16 cellular contexts compared by ENCODE assay signal in genomic region chr11:9862981-9863380, GRCh38.
A peak's percentile ranks its signal among the peaks of the same experiment; 100 is the strongest.
DNase-seq lines count a peak whose midpoint lies in the region; ATAC-seq, FAIRE-seq and TF ChIP-seq lines count a peak whose summit lies in the region.
"Had no signal": no experiment of that assay in that cellular context is flagged by ENCODE, and none has a peak within 500 bp of the region (broad histone marks: within the 10 kb centered on the region; RNA-seq: fewer than 3 reads in every experiment).

No MANE protein-coding gene starts in this region.

- H3K36me3 ChIP-seq in H1 (ENCODE audit: control insufficient read depth in 2 of 4, insufficient read depth in 4 of 4, low read length in 3 of 4) (no peaks in the 10 kb centered on the region), BE2C (no peaks in the 10 kb centered on the region)
- H3K36me3 ChIP-seq: upper lobe of right lung had no signal

- no peak overlapping the region for H4K5ac ChIP-seq in H1 (ENCODE audit: insufficient read length, low read depth, low read length)

- H3K4ac ChIP-seq in H1 (replicated peaks; ENCODE audit: insufficient read length, low read depth, low read length), result no peak overlapping the region

- no peak overlapping the region for H4K8ac ChIP-seq in H1 (ENCODE audit: extremely low read depth, insufficient read depth, low read length)

- H3K4me2 ChIP-seq in H1 (ENCODE audit: insufficient read depth in 1 of 2, low read depth in 2 of 2, low read length in 2 of 2), result no peak overlapping the region; a peak in 1 of 4 replicates

- H3K4me1 Mint-ChIP-seq in osteocyte (ENCODE audit: unreplicated experiment), result peaks cover 50% of the 10 kb centered on the region
- peaks cover 10% of the 10 kb centered on the region for H3K4me1 Mint-ChIP-seq in CD4-positive, alpha-beta T cell (ENCODE audit: low read depth)
- peaks cover 4 to 7% of the 10 kb centered on the region in 2 donors for H3K4me1 Mint-ChIP-seq in natural killer cell treated with Interleukin-12 subunit alpha and Interleukin-12 subunit beta and Interleukin-15 and Interleukin-18, amount 100 ng/mL, for 72 hours (ENCODE audit: low read depth in 2 of 2)

- H2BK120ac ChIP-seq in H1 (replicated peaks; ENCODE audit: low read depth, low read length), result no peak overlapping the region

- TF ChIP-seq RAD21 in H1 (IDR thresholded peaks at IDR 0.05 in 1 of 2, conservative IDR thresholded peaks at IDR 0.05 in 1 of 2; ENCODE audit: low read depth in 2 of 2, low read length in 2 of 2), result no peak

- 47% methylated on average over 2 of the region's 2 CpGs; no CpG with 5 or more reads in 1 of the 2 experiments for WGBS in H1 (ENCODE audit: extremely low coverage in 1 of 2, insufficient coverage in 1 of 2, insufficient read length in 1 of 2, insufficient replicate concordance in 2 of 2, low coverage in 1 of 2, low lambda C conversion rate in 2 of 2, missing lambda C conversion rate in 1 of 2), 2 experiments

- H4K91ac ChIP-seq in H1 (replicated peaks; ENCODE audit: insufficient read length, low read length), result no peak overlapping the region

- no peaks in the 10 kb centered on the region for H3K79me1 ChIP-seq in H1 (ENCODE audit: low read depth, low read length)

- H3K9ac ChIP-seq in H1 (replicated peaks in 1 of 4; ENCODE audit: extremely low read depth in 1 of 4, low read depth in 3 of 4, low read length in 3 of 4), result no peak overlapping the region

- H3K4me1 ChIP-seq in H1 (replicated peaks in 1 of 4; ENCODE audit: control insufficient read depth in 3 of 4, insufficient read depth in 4 of 4, low read length in 3 of 4) (peaks cover 3 to 19% (median 13%) of the 10 kb centered on the region in 4 experiments; a peak in 5 of 7 replicates), BE2C (no peaks in the 10 kb centered on the region)

- no peak overlapping the region for H2BK20ac ChIP-seq in H1 (ENCODE audit: low read length)

- no peak overlapping the region for H3K14ac ChIP-seq in H1 (ENCODE audit: insufficient read length)

- FAIRE-seq in H54 (lab: Jason Lieb, UNC), result peak; percentile 94
- no peak for FAIRE-seq in H1 (lab: Jason Lieb, UNC)
- FAIRE-seq: GM19239 had no signal

- TF ChIP-seq POLR2A in H54 (IDR thresholded peaks at IDR 0.05; ENCODE audit: low read depth, low read length) (no peak), H1 (IDR thresholded peaks at IDR 0.05; ENCODE audit: control extremely low read depth in 1 of 2, low read depth in 2 of 2, low read length in 2 of 2) (no peak)

- H2BK12ac ChIP-seq in H1 (ENCODE audit: low read depth, low read length), result no peak overlapping the region

- H3K4me3 ChIP-seq in H1 (ENCODE audit: extremely low read depth in 1 of 4, insufficient read depth in 2 of 4, low read depth in 3 of 4, low read length in 4 of 4) (no peak overlapping the region; a peak in 1 of 8 replicates), BE2C (ENCODE audit: low read depth, low read length) (no peak overlapping the region)
- H3K4me3 ChIP-seq: upper lobe of right lung had no signal

- no peaks in the 10 kb centered on the region for H4K20me1 ChIP-seq in H1 (replicated peaks in 1 of 2; ENCODE audit: control insufficient read depth in 1 of 2, insufficient read depth in 2 of 2, low read length in 2 of 2)

- no peak overlapping the region for H3K56ac ChIP-seq in H1 (replicated peaks; ENCODE audit: insufficient read length, low read depth, low read length)

- H3K27ac Mint-ChIP-seq in osteocyte (ENCODE audit: unreplicated experiment), result peak overlapping the region; percentile 82
- H3K27ac Mint-ChIP-seq in CD4-positive, alpha-beta T cell, result no peak overlapping the region
- H3K27ac Mint-ChIP-seq in natural killer cell treated with Interleukin-12 subunit alpha and Interleukin-12 subunit beta and Interleukin-15 and Interleukin-18, amount 100 ng/mL, for 72 hours, result no peak overlapping the region
- H3K27ac Mint-ChIP-seq: activated T-helper 1 cell treated with anti-CD3 and anti-CD28 coated beads, Interleukin-12 subunit alpha, Interleukin-12 subunit beta, Interleukin-2, Interleukin-4 antibody, amounts not matched to agents 30 ng/mL and 10 ng/mL and 1 ng/mL, durations not matched to agents 14 hours and 24 hours and 36 hours; dendritic cell treated with granulocyte-macrophage colony-stimulating factor and Interleukin-4, amounts not matched to agents 40 ng/mL and 50 ng/mL, for 4 days had no signal

- H2BK5ac ChIP-seq in H1 (ENCODE audit: low read depth, low read length), result no peak overlapping the region; the same call in 1 of the 2 replicates

- no peak for TF ChIP-seq EP300 in H1 (IDR thresholded peaks at IDR 0.05; ENCODE audit: borderline replicate concordance in 1 of 2, low read depth in 2 of 2, low read length in 2 of 2)

- intact Hi-C loops in CD4-positive, alpha-beta T cell (cut with DNase I, micrococcal nuclease), result loop anchor here (1.0 to 5.0 kb wide), 4 partner anchors 444 to 460 kb away; partner anchors contain the start of gene ADM (in 1 of the 2)

- peaks cover 11% of the 10 kb centered on the region for H3K36me3 Mint-ChIP-seq in osteocyte (ENCODE audit: unreplicated experiment)
- H3K36me3 Mint-ChIP-seq in CD4-positive, alpha-beta T cell (ENCODE audit: low read depth), result peaks cover 10% of the 10 kb centered on the region
- no peaks in the 10 kb centered on the region for H3K36me3 Mint-ChIP-seq in natural killer cell treated with Interleukin-12 subunit alpha and Interleukin-12 subunit beta and Interleukin-15 and Interleukin-18, amount 100 ng/mL, for 72 hours

- POLR2A ChIA-PET in H1 (lab: Charles Lee; ENCODE audit: partially characterized antibody), result interaction anchor here (0.7 to 1.0 kb wide), 3 partner anchors 23 to 664 kb away, joined by 4 read pairs; no protein-coding TSS in a partner anchor
- POLR2A ChIA-PET in CD4-positive, alpha-beta T cell (lab: Charles Lee), result interaction anchor here (0.6 kb wide), 1 partner anchor 1411 kb away, joined by 3 read pairs; no protein-coding TSS in a partner anchor

- no peak for ATAC-seq in CD4-positive, alpha-beta T cell (ENCODE audit: poor library complexity)
- ATAC-seq in natural killer cell treated with Interleukin-12 subunit alpha and Interleukin-12 subunit beta and Interleukin-15 and Interleukin-18, amount 100 ng/mL, for 72 hours, result no peak
- no peak for ATAC-seq in GM18858 (IDR thresholded peaks at IDR 0.05; ENCODE audit: unreplicated experiment)
- ATAC-seq: stimulated activated memory B cell treated with anti-CD40 and anti-IgM and Interleukin-4, amounts not matched to agents 10 μg/mL and 1 μg/mL and 100 μg/mL, for 72 hours; upper lobe of right lung had no signal

- no peaks in the 10 kb centered on the region for H3K27me3 ChIP-seq in H1 (replicated peaks in 1 of 4; ENCODE audit: control insufficient read depth in 3 of 4, extremely low read depth in 1 of 4, insufficient read depth in 3 of 4, low read length in 3 of 4)
- H3K27me3 ChIP-seq in CD4-positive, alpha-beta T cell (ENCODE audit: control insufficient read depth, insufficient read depth, low read length), result no peaks in the 10 kb centered on the region
- H3K27me3 ChIP-seq in BE2C, result no peaks in the 10 kb centered on the region
- H3K27me3 ChIP-seq: upper lobe of right lung had no signal

- no peak overlapping the region for H3K4me3 Mint-ChIP-seq in osteocyte (ENCODE audit: unreplicated experiment)
- no peak overlapping the region for H3K4me3 Mint-ChIP-seq in CD4-positive, alpha-beta T cell
- H3K4me3 Mint-ChIP-seq in natural killer cell treated with Interleukin-12 subunit alpha and Interleukin-12 subunit beta and Interleukin-15 and Interleukin-18, amount 100 ng/mL, for 72 hours, result no peak overlapping the region
- H3K4me3 Mint-ChIP-seq: activated T-helper 1 cell treated with anti-CD3 and anti-CD28 coated beads, Interleukin-12 subunit alpha, Interleukin-12 subunit beta, Interleukin-2, Interleukin-4 antibody, amounts not matched to agents 30 ng/mL and 10 ng/mL and 1 ng/mL, durations not matched to agents 14 hours and 24 hours and 36 hours; dendritic cell treated with granulocyte-macrophage colony-stimulating factor and Interleukin-4, amounts not matched to agents 40 ng/mL and 50 ng/mL, for 4 days; stimulated activated memory B cell treated with anti-CD40 and anti-IgM and Interleukin-4, amounts not matched to agents 10 μg/mL and 1 μg/mL and 100 μg/mL, for 72 hours had no signal

- no peak overlapping the region for H2BK15ac ChIP-seq in H1 (ENCODE audit: low read length)

- peaks cover 15% of the 10 kb centered on the region for H3K9me3 Mint-ChIP-seq in osteocyte (ENCODE audit: unreplicated experiment)
- no peaks in the 10 kb centered on the region for H3K9me3 Mint-ChIP-seq in CD4-positive, alpha-beta T cell
- no peaks in the 10 kb centered on the region for H3K9me3 Mint-ChIP-seq in natural killer cell treated with Interleukin-12 subunit alpha and Interleukin-12 subunit beta and Interleukin-15 and Interleukin-18, amount 100 ng/mL, for 72 hours
- H3K9me3 Mint-ChIP-seq: activated T-helper 1 cell treated with anti-CD3 and anti-CD28 coated beads, Interleukin-12 subunit alpha, Interleukin-12 subunit beta, Interleukin-2, Interleukin-4 antibody, amounts not matched to agents 30 ng/mL and 10 ng/mL and 1 ng/mL, durations not matched to agents 14 hours and 24 hours and 36 hours; dendritic cell treated with granulocyte-macrophage colony-stimulating factor and Interleukin-4, amounts not matched to agents 40 ng/mL and 50 ng/mL, for 4 days; stimulated activated memory B cell treated with anti-CD40 and anti-IgM and Interleukin-4, amounts not matched to agents 10 μg/mL and 1 μg/mL and 100 μg/mL, for 72 hours had no signal

- no peak overlapping the region for H3K23ac ChIP-seq in H1 (ENCODE audit: insufficient read length)

- CTCF ChIA-PET in H1 (lab: Charles Lee; ENCODE audit: partially characterized antibody), result interaction anchor here (0.7 to 2.0 kb wide), 15 partner anchors 12 to 503 kb away, joined by 3 to 23 read pairs (median 3); no protein-coding TSS in a partner anchor
- CTCF ChIA-PET in CD4-positive, alpha-beta T cell (lab: Charles Lee), result interaction anchor here (0.5 to 1.1 kb wide), 3 partner anchors 8 to 445 kb away, joined by 3 read pairs; no protein-coding TSS in a partner anchor

- no peaks in the 10 kb centered on the region for H3K79me2 ChIP-seq in H1 (ENCODE audit: control insufficient read depth in 1 of 2, insufficient read depth in 2 of 2, low read length in 2 of 2)

- no peak overlapping the region for H2AK5ac ChIP-seq in H1 (ENCODE audit: low read depth, low read length)

- H3K23me2 ChIP-seq in H1 (ENCODE audit: low read depth, low read length), result no peaks in the 10 kb centered on the region; the same call in 1 of the 2 replicates

- no peak for TF ChIP-seq CTCF in H1 (IDR thresholded peaks at IDR 0.05; ENCODE audit: control extremely low read depth in 1 of 3, insufficient read depth in 1 of 3, low read depth in 1 of 3, low read length in 3 of 3)
- TF ChIP-seq CTCF in osteocyte (IDR thresholded peaks at IDR 0.05), result no peak
- TF ChIP-seq CTCF in CD4-positive, alpha-beta T cell (IDR thresholded peaks at IDR 0.05), result no peak
- TF ChIP-seq CTCF in BE2C (IDR thresholded peaks at IDR 0.05; ENCODE audit: low read depth, low read length), result no peak

- H3K18ac ChIP-seq in H1 (ENCODE audit: extremely low read depth, low read length), result no peak overlapping the region

- DNase-seq in H54 (ENCODE audit: insufficient read length, low spot score) (no peak), NOMO-1 treated with DMSO at 0.1 percent for 48 hours (lab: John Stamatoyannopoulos, UW; ENCODE audit: unreplicated experiment) (peak; percentile 58), H1 (ENCODE audit: low read depth in 1 of 2, low spot score in 2 of 2) (no peak), osteocyte (ENCODE audit: extremely low spot score, unreplicated experiment) (no peak), BE2C (no peak)
- no peak for DNase-seq in CD4-positive, alpha-beta T cell
- no peak for DNase-seq in natural killer cell treated with Interleukin-12 subunit alpha and Interleukin-12 subunit beta and Interleukin-15 and Interleukin-18, amount 100 ng/mL, for 72 hours (ENCODE audit: low spot score)
- DNase-seq: activated CD4-positive, alpha-beta T cell treated with anti-CD3 and anti-CD28 coated beads, Interleukin-2, amount 50 U/mL, for 4 hours; SHP77 treated with DMSO at 0.1 percent for 48 hours; T1000; upper lobe of right lung had no signal

- no peak overlapping the region for H3K27ac ChIP-seq in H1 (ENCODE audit: low read depth, low read length)
- H3K27ac ChIP-seq in CD4-positive, alpha-beta T cell (ENCODE audit: low read depth, low read length), result no peak overlapping the region
- H3K27ac ChIP-seq: upper lobe of right lung had no signal

- no peaks in the 10 kb centered on the region for H3K27me3 Mint-ChIP-seq in osteocyte (ENCODE audit: unreplicated experiment)
- H3K27me3 Mint-ChIP-seq in CD4-positive, alpha-beta T cell, result no peaks in the 10 kb centered on the region
- no peaks in the 10 kb centered on the region for H3K27me3 Mint-ChIP-seq in natural killer cell treated with Interleukin-12 subunit alpha and Interleukin-12 subunit beta and Interleukin-15 and Interleukin-18, amount 100 ng/mL, for 72 hours
- H3K27me3 Mint-ChIP-seq: dendritic cell treated with granulocyte-macrophage colony-stimulating factor and Interleukin-4, amounts not matched to agents 40 ng/mL and 50 ng/mL, for 4 days; stimulated activated memory B cell treated with anti-CD40 and anti-IgM and Interleukin-4, amounts not matched to agents 10 μg/mL and 1 μg/mL and 100 μg/mL, for 72 hours had no signal

- H3K9me3 ChIP-seq in H1 (ENCODE audit: insufficient read depth in 2 of 2, low read depth in 1 of 2, low read length in 1 of 2) (no peaks in the 10 kb centered on the region), BE2C (no peaks in the 10 kb centered on the region)
- H3K9me3 ChIP-seq in CD4-positive, alpha-beta T cell (ENCODE audit: control insufficient read depth, low read length), result no peaks in the 10 kb centered on the region
- H3K9me3 ChIP-seq: upper lobe of right lung had no signal

- H2AFZ ChIP-seq in H1 (ENCODE audit: low read length), result no peak overlapping the region
